Comparison of ENCODE assay signal across 1 cellular context in the genomic region with DNA sequence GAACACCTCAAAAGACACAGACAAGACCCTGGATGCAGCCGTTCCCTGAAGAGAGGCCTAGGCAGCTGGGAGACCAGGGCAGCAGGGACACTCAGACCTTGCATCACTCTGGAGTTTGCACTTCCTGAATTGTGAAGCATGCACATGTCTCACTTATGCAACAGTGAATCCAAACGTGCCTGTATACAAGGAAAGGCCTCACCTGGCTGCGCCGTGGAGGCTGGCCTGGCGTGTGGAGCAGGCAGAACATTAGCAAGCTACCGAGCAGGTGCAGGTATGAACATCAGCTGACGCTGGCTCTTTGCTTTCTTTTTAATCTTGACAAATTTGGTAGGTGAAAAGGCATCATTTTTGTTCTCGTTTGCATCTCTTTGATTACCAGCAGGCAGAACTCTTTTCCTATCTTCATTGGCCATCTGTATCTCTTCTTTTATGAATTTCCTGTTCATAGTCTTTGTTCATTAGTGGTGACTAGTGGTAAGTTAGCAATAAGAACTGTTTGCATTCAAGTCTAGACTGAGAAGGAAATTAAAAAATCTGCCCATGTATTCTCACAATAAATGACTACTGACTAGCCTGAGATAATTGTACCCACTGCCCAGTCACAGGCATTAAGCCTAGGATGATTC.
TF ChIP-seq lines count a peak whose summit lies in the region.

No MANE protein-coding gene starts in this region.

TF ChIP-seq in HepG2, 621 proteins besides CTCF, POLR2A, EP300 and RAD21 (continued from another document and continues in another):
- no peak for TF ChIP-seq ZNF616 (CRISPR knock-in tag; IDR thresholded peaks at IDR 0.05; ENCODE audit: low read depth)
- 0 out of 2 replicates have a peak, but pooled peaks have one; percentile 47 for TF ChIP-seq ZNF878 (CRISPR knock-in tag; IDR thresholded peaks at IDR 0.05)
- TF ChIP-seq, protein P1, sequence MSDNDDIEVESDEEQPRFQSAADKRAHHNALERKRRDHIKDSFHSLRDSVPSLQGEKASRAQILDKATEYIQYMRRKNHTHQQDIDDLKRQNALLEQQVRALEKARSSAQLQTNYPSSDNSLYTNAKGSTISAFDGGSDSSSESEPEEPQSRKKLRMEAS (IDR thresholded peaks at IDR 0.05): peak; percentile 98
- 0 out of 2 replicates have a peak, but pooled peaks have one; percentile 47 for TF ChIP-seq ZNF724P (CRISPR knock-in tag; IDR thresholded peaks at IDR 0.05; ENCODE audit: borderline replicate concordance)
- TF ChIP-seq KDM4B (CRISPR knock-in tag; IDR thresholded peaks at IDR 0.05): peak; percentile 87; the same call in 1 of the 2 replicates
- TF ChIP-seq ZNF343 (CRISPR knock-in tag; IDR thresholded peaks at IDR 0.05): peak; percentile 48; the same call in 1 of the 2 replicates
- TF ChIP-seq FOXJ3 (CRISPR knock-in tag; IDR thresholded peaks at IDR 0.05; ENCODE audit: borderline replicate concordance): peak; percentile 76
- TF ChIP-seq, protein P2, sequence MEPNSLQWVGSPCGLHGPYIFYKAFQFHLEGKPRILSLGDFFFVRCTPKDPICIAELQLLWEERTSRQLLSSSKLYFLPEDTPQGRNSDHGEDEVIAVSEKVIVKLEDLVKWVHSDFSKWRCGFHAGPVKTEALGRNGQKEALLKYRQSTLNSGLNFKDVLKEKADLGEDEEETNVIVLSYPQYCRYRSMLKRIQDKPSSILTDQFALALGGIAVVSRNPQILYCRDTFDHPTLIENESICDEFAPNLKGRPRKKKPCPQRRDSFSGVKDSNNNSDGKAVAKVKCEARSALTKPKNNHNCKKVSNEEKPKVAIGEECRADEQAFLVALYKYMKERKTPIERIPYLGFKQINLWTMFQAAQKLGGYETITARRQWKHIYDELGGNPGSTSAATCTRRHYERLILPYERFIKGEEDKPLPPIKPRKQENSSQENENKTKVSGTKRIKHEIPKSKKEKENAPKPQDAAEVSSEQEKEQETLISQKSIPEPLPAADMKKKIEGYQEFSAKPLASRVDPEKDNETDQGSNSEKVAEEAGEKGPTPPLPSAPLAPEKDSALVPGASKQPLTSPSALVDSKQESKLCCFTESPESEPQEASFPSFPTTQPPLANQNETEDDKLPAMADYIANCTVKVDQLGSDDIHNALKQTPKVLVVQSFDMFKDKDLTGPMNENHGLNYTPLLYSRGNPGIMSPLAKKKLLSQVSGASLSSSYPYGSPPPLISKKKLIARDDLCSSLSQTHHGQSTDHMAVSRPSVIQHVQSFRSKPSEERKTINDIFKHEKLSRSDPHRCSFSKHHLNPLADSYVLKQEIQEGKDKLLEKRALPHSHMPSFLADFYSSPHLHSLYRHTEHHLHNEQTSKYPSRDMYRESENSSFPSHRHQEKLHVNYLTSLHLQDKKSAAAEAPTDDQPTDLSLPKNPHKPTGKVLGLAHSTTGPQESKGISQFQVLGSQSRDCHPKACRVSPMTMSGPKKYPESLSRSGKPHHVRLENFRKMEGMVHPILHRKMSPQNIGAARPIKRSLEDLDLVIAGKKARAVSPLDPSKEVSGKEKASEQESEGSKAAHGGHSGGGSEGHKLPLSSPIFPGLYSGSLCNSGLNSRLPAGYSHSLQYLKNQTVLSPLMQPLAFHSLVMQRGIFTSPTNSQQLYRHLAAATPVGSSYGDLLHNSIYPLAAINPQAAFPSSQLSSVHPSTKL (CRISPR knock-in tag; IDR thresholded peaks at IDR 0.05): peak; percentile 91
- peak; percentile 54 for TF ChIP-seq PHF8 (CRISPR knock-in tag; IDR thresholded peaks at IDR 0.05)
- no peak for TF ChIP-seq ATAD3A (CRISPR knock-in tag; IDR thresholded peaks at IDR 0.05)
- TF ChIP-seq CEBPG (CRISPR knock-in tag; IDR thresholded peaks at IDR 0.05): peak; percentile 99
- TF ChIP-seq, protein P3, sequence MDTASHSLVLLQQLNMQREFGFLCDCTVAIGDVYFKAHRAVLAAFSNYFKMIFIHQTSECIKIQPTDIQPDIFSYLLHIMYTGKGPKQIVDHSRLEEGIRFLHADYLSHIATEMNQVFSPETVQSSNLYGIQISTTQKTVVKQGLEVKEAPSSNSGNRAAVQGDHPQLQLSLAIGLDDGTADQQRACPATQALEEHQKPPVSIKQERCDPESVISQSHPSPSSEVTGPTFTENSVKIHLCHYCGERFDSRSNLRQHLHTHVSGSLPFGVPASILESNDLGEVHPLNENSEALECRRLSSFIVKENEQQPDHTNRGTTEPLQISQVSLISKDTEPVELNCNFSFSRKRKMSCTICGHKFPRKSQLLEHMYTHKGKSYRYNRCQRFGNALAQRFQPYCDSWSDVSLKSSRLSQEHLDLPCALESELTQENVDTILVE (CRISPR knock-in tag; IDR thresholded peaks at IDR 0.05): peak; percentile 72; the same call in 1 of the 2 replicates
- TF ChIP-seq, protein P4, sequence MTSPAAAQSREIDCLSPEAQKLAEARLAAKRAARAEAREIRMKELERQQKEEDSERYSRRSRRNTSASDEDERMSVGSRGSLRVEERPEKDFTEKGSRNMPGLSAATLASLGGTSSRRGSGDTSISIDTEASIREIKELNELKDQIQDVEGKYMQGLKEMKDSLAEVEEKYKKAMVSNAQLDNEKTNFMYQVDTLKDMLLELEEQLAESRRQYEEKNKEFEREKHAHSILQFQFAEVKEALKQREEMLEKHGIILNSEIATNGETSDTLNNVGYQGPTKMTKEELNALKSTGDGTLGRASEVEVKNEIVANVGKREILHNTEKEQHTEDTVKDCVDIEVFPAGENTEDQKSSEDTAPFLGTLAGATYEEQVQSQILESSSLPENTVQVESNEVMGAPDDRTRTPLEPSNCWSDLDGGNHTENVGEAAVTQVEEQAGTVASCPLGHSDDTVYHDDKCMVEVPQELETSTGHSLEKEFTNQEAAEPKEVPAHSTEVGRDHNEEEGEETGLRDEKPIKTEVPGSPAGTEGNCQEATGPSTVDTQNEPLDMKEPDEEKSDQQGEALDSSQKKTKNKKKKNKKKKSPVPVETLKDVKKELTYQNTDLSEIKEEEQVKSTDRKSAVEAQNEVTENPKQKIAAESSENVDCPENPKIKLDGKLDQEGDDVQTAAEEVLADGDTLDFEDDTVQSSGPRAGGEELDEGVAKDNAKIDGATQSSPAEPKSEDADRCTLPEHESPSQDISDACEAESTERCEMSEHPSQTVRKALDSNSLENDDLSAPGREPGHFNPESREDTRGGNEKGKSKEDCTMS (CRISPR knock-in tag; conservative IDR thresholded peaks at IDR 0.05): no peak
- TF ChIP-seq SALL1 (CRISPR knock-in tag; IDR thresholded peaks at IDR 0.05): peak; percentile 94
- TF ChIP-seq, protein P5, sequence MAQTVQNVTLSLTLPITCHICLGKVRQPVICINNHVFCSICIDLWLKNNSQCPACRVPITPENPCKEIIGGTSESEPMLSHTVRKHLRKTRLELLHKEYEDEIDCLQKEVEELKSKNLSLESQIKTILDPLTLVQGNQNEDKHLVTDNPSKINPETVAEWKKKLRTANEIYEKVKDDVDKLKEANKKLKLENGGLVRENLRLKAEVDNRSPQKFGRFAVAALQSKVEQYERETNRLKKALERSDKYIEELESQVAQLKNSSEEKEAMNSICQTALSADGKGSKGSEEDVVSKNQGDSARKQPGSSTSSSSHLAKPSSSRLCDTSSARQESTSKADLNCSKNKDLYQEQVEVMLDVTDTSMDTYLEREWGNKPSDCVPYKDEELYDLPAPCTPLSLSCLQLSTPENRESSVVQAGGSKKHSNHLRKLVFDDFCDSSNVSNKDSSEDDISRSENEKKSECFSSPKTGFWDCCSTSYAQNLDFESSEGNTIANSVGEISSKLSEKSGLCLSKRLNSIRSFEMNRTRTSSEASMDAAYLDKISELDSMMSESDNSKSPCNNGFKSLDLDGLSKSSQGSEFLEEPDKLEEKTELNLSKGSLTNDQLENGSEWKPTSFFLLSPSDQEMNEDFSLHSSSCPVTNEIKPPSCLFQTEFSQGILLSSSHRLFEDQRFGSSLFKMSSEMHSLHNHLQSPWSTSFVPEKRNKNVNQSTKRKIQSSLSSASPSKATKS (CRISPR knock-in tag; IDR thresholded peaks at IDR 0.05): no peak; the same call in 1 of the 2 replicates
- TF ChIP-seq, protein P6, sequence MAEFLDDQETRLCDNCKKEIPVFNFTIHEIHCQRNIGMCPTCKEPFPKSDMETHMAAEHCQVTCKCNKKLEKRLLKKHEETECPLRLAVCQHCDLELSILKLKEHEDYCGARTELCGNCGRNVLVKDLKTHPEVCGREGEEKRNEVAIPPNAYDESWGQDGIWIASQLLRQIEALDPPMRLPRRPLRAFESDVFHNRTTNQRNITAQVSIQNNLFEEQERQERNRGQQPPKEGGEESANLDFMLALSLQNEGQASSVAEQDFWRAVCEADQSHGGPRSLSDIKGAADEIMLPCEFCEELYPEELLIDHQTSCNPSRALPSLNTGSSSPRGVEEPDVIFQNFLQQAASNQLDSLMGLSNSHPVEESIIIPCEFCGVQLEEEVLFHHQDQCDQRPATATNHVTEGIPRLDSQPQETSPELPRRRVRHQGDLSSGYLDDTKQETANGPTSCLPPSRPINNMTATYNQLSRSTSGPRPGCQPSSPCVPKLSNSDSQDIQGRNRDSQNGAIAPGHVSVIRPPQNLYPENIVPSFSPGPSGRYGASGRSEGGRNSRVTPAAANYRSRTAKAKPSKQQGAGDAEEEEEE (CRISPR knock-in tag; IDR thresholded peaks at IDR 0.05; ENCODE audit: borderline replicate concordance): no peak
- peak; percentile 87 for TF ChIP-seq ERF (CRISPR knock-in tag; IDR thresholded peaks at IDR 0.05)
- TF ChIP-seq ZNF614 (CRISPR knock-in tag; IDR thresholded peaks at IDR 0.05; ENCODE audit: borderline replicate concordance): peak; percentile 77; the same call in 1 of the 2 replicates
- no peak for TF ChIP-seq FOSL1 (CRISPR knock-in tag; IDR thresholded peaks at IDR 0.05; ENCODE audit: borderline replicate concordance)
- TF ChIP-seq ZNF644 (CRISPR knock-in tag; IDR thresholded peaks at IDR 0.05; ENCODE audit: low read depth): peak; percentile 56; the same call in 1 of the 2 replicates
- TF ChIP-seq MIXL1 (CRISPR knock-in tag; IDR thresholded peaks at IDR 0.05): peak; percentile 80
- TF ChIP-seq YEATS4 (CRISPR knock-in tag; IDR thresholded peaks at IDR 0.05; ENCODE audit: borderline replicate concordance): peak; percentile 94
- TF ChIP-seq HDAC1 (CRISPR knock-in tag; IDR thresholded peaks at IDR 0.05): peak; percentile 83
- TF ChIP-seq, protein P7, sequence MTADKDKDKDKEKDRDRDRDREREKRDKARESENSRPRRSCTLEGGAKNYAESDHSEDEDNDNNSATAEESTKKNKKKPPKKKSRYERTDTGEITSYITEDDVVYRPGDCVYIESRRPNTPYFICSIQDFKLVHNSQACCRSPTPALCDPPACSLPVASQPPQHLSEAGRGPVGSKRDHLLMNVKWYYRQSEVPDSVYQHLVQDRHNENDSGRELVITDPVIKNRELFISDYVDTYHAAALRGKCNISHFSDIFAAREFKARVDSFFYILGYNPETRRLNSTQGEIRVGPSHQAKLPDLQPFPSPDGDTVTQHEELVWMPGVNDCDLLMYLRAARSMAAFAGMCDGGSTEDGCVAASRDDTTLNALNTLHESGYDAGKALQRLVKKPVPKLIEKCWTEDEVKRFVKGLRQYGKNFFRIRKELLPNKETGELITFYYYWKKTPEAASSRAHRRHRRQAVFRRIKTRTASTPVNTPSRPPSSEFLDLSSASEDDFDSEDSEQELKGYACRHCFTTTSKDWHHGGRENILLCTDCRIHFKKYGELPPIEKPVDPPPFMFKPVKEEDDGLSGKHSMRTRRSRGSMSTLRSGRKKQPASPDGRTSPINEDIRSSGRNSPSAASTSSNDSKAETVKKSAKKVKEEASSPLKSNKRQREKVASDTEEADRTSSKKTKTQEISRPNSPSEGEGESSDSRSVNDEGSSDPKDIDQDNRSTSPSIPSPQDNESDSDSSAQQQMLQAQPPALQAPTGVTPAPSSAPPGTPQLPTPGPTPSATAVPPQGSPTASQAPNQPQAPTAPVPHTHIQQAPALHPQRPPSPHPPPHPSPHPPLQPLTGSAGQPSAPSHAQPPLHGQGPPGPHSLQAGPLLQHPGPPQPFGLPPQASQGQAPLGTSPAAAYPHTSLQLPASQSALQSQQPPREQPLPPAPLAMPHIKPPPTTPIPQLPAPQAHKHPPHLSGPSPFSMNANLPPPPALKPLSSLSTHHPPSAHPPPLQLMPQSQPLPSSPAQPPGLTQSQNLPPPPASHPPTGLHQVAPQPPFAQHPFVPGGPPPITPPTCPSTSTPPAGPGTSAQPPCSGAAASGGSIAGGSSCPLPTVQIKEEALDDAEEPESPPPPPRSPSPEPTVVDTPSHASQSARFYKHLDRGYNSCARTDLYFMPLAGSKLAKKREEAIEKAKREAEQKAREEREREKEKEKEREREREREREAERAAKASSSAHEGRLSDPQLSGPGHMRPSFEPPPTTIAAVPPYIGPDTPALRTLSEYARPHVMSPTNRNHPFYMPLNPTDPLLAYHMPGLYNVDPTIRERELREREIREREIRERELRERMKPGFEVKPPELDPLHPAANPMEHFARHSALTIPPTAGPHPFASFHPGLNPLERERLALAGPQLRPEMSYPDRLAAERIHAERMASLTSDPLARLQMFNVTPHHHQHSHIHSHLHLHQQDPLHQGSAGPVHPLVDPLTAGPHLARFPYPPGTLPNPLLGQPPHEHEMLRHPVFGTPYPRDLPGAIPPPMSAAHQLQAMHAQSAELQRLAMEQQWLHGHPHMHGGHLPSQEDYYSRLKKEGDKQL (CRISPR knock-in tag; IDR thresholded peaks at IDR 0.05; ENCODE audit: low read depth): 0 out of 2 replicates have a peak, but pooled peaks have one; percentile 52
- TF ChIP-seq, protein P8, sequence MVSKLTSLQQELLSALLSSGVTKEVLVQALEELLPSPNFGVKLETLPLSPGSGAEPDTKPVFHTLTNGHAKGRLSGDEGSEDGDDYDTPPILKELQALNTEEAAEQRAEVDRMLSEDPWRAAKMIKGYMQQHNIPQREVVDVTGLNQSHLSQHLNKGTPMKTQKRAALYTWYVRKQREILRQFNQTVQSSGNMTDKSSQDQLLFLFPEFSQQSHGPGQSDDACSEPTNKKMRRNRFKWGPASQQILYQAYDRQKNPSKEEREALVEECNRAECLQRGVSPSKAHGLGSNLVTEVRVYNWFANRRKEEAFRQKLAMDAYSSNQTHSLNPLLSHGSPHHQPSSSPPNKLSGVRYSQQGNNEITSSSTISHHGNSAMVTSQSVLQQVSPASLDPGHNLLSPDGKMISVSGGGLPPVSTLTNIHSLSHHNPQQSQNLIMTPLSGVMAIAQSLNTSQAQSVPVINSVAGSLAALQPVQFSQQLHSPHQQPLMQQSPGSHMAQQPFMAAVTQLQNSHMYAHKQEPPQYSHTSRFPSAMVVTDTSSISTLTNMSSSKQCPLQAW (CRISPR knock-in tag; IDR thresholded peaks at IDR 0.05): peak; percentile 73
- TF ChIP-seq, protein P9, sequence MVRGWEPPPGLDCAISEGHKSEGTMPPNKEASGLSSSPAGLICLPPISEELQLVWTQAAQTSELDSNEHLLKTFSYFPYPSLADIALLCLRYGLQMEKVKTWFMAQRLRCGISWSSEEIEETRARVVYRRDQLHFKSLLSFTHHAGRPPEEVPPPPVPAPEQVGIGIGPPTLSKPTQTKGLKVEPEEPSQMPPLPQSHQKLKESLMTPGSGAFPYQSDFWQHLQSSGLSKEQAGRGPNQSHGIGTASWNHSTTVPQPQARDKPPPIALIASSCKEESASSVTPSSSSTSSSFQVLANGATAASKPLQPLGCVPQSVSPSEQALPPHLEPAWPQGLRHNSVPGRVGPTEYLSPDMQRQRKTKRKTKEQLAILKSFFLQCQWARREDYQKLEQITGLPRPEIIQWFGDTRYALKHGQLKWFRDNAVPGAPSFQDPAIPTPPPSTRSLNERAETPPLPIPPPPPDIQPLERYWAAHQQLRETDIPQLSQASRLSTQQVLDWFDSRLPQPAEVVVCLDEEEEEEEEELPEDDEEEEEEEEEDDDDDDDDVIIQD (CRISPR knock-in tag; IDR thresholded peaks at IDR 0.05; ENCODE audit: low read depth): peak; percentile 72; the same call in 1 of the 2 replicates
- TF ChIP-seq ZFP37 (CRISPR knock-in tag; IDR thresholded peaks at IDR 0.05; ENCODE audit: borderline replicate concordance): peak; percentile 59; the same call in 1 of the 2 replicates
- peak; percentile 79; the same call in 1 of the 2 replicates for TF ChIP-seq ZKSCAN8 (CRISPR knock-in tag; IDR thresholded peaks at IDR 0.05; ENCODE audit: borderline replicate concordance)
- peak; percentile 96 for TF ChIP-seq BHLHE40 (IDR thresholded peaks at IDR 0.05; ENCODE audit: low read length)
- peak; percentile 79; the same call in 1 of the 2 replicates for TF ChIP-seq TARDBP (CRISPR knock-in tag; IDR thresholded peaks at IDR 0.05)
- TF ChIP-seq PHF5A (CRISPR knock-in tag; IDR thresholded peaks at IDR 0.05; ENCODE audit: low read depth, unreplicated experiment): peak; percentile 79
- peak; percentile 82 for TF ChIP-seq SPEN (CRISPR knock-in tag; IDR thresholded peaks at IDR 0.05; ENCODE audit: low read depth)
- no peak for TF ChIP-seq CC2D1A (CRISPR knock-in tag; IDR thresholded peaks at IDR 0.05)
